In the genomic region with DNA sequence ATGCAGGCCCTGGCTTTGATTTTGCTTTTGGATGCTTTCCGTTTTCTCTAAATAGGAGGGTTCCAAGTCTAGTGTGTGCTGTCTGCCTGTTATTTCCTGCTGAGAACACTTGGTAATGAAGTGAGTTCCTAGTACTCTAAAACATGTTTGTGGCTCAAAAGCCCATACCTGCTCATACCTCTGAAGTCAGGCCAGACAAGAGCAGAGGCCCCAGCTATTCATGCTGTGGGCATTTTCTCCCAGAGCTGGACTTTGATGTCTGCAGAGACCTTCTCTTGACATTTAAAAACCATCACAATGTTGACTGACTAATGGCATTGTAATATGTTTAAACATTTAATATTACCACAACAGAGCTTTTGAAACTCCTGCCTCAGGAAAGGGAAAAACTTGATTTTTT, we compare ENCODE assay signal across 12 cellular contexts.
A peak's percentile ranks its signal among the peaks of the same experiment; 100 is the strongest.
DNase-seq lines count a peak whose midpoint lies in the region; ATAC-seq and TF ChIP-seq lines count a peak whose summit lies in the region.
"Had no signal": no experiment of that assay in that cellular context is flagged by ENCODE, and none has a peak within 500 bp of the region (broad histone marks: within the 10 kb centered on the region; RNA-seq: fewer than 3 reads in every experiment).

No MANE protein-coding gene starts in this region.

- H3K27ac ChIP-seq in muscle layer of colon (ENCODE audit: low read depth, low read length) (peak overlapping the region; percentile 39), vagina (peak overlapping the region; percentile 42)

- H3K27me3 ChIP-seq in muscle layer of colon (ENCODE audit: control insufficient read depth in 1 of 2, insufficient read depth in 2 of 2, low read length in 2 of 2) (no peaks in the 10 kb centered on the region), vagina (no peaks in the 10 kb centered on the region)

- H3K27ac Mint-ChIP-seq in activated naive CD8-positive, alpha-beta T cell treated with anti-CD3 and anti-CD28 coated beads, Interleukin-2, amount 50 U/mL, for 24 hours = no peak overlapping the region
- H3K27ac Mint-ChIP-seq in activated naive CD8-positive, alpha-beta T cell treated with anti-CD3 and anti-CD28 coated beads for 36 hours = no peak overlapping the region
- no peak overlapping the region for H3K27ac Mint-ChIP-seq in activated CD8-positive, alpha-beta memory T cell treated with anti-CD3 and anti-CD28 coated beads, Interleukin-2, amount 10 ng/mL, durations not matched to agents 7 days and 5 days

- H3K36me3 ChIP-seq in muscle layer of colon (ENCODE audit: insufficient read depth, low read length) = no peaks in the 10 kb centered on the region
- no peaks in the 10 kb centered on the region for H3K36me3 ChIP-seq in vagina

- intact Hi-C loops in vagina (cut with DNase I) = no loop called here

- H3K36me3 Mint-ChIP-seq in activated naive CD8-positive, alpha-beta T cell treated with anti-CD3 and anti-CD28 coated beads, Interleukin-2, amount 50 U/mL, for 24 hours (ENCODE audit: low read depth) = no peaks in the 10 kb centered on the region
- H3K36me3 Mint-ChIP-seq in activated naive CD8-positive, alpha-beta T cell treated with anti-CD3 and anti-CD28 coated beads for 36 hours = no peaks in the 10 kb centered on the region
- no peaks in the 10 kb centered on the region for H3K36me3 Mint-ChIP-seq in activated CD8-positive, alpha-beta memory T cell treated with anti-CD3 and anti-CD28 coated beads, Interleukin-2, amount 10 ng/mL, durations not matched to agents 7 days and 5 days

- no peak overlapping the region for H3K9ac ChIP-seq in muscle layer of colon (ENCODE audit: low read length)

- H3K4me1 ChIP-seq in muscle layer of colon (ENCODE audit: insufficient read depth, low read length) (peaks cover 28% of the 10 kb centered on the region), vagina (peaks cover 24% of the 10 kb centered on the region)

- CTCF ChIA-PET in activated CD8-positive, alpha-beta memory T cell treated with anti-CD3 and anti-CD28 coated beads, Interleukin-2, amount 10 ng/mL, durations not matched to agents 7 days and 5 days (lab: Charles Lee) = interaction anchor here (1.9 kb wide), 1 partner anchor 10 kb away, joined by 5 read pairs; no protein-coding TSS in a partner anchor

- no peak for DNase-seq in activated naive CD8-positive, alpha-beta T cell treated with anti-CD3 and anti-CD28 coated beads, Interleukin-2, amount 50 U/mL, for 24 hours
- no peak for DNase-seq in activated naive CD8-positive, alpha-beta T cell treated with anti-CD3 and anti-CD28 coated beads for 36 hours
- DNase-seq in fibroblast of peridontal ligament (ENCODE audit: extremely low read depth) = peak; percentile 3
- DNase-seq in vagina (ENCODE audit: extremely low spot score in 2 of 2) = no peak
- DNase-seq in activated CD8-positive, alpha-beta memory T cell treated with anti-CD3 and anti-CD28 coated beads, Interleukin-2, amount 10 ng/mL, durations not matched to agents 7 days and 5 days = no peak
- no peak for DNase-seq in NCI-H748 (lab: John Stamatoyannopoulos, UW; ENCODE audit: unreplicated experiment)
- no peak for DNase-seq in NOMO-1 treated with dmso at 0.1 percent for 144 hours (lab: John Stamatoyannopoulos, UW; ENCODE audit: unreplicated experiment)
- DNase-seq: activated CD8-positive, alpha-beta memory T cell treated with anti-CD3 and anti-CD28 coated beads, Interleukin-2, amount 50 U/mL, for 4 hours; Karpas-422; stimulated activated CD4-positive, alpha-beta T cell treated with anti-CD3 and anti-CD28 coated beads, Interleukin-2, amount 100 ng/mL, for 48 hours; stimulated activated naive CD4-positive, alpha-beta T cell treated with Interleukin-2 at 50 U/mL for 16 hours had no signal

- H3K27me3 Mint-ChIP-seq in activated naive CD8-positive, alpha-beta T cell treated with anti-CD3 and anti-CD28 coated beads, Interleukin-2, amount 50 U/mL, for 24 hours = peaks cover 2% of the 10 kb centered on the region
- H3K27me3 Mint-ChIP-seq in activated naive CD8-positive, alpha-beta T cell treated with anti-CD3 and anti-CD28 coated beads for 36 hours = peaks cover 3% of the 10 kb centered on the region
- H3K27me3 Mint-ChIP-seq in activated CD8-positive, alpha-beta memory T cell treated with anti-CD3 and anti-CD28 coated beads, Interleukin-2, amount 10 ng/mL, durations not matched to agents 7 days and 5 days = peaks cover 3% of the 10 kb centered on the region

- ATAC-seq in activated naive CD8-positive, alpha-beta T cell treated with anti-CD3 and anti-CD28 coated beads, Interleukin-2, amount 50 U/mL, for 24 hours = peak; percentile 85
- ATAC-seq in activated CD8-positive, alpha-beta memory T cell treated with anti-CD3 and anti-CD28 coated beads, Interleukin-2, amount 10 ng/mL, durations not matched to agents 7 days and 5 days = no peak

- peak overlapping the region in 1 of 2 donors; percentile 1 for H3K4me3 ChIP-seq in muscle layer of colon (ENCODE audit: low read depth in 1 of 2, low read length in 2 of 2)
- H3K4me3 ChIP-seq in vagina = no peak overlapping the region

- H3K9me3 ChIP-seq in muscle layer of colon (ENCODE audit: low read length) (no peaks in the 10 kb centered on the region), vagina (no peaks in the 10 kb centered on the region)

- no peaks in the 10 kb centered on the region for H3K9me3 Mint-ChIP-seq in activated naive CD8-positive, alpha-beta T cell treated with anti-CD3 and anti-CD28 coated beads, Interleukin-2, amount 50 U/mL, for 24 hours
- no peaks in the 10 kb centered on the region for H3K9me3 Mint-ChIP-seq in activated naive CD8-positive, alpha-beta T cell treated with anti-CD3 and anti-CD28 coated beads for 36 hours
- H3K9me3 Mint-ChIP-seq in activated CD8-positive, alpha-beta memory T cell treated with anti-CD3 and anti-CD28 coated beads, Interleukin-2, amount 10 ng/mL, durations not matched to agents 7 days and 5 days (ENCODE audit: low read depth) = no peaks in the 10 kb centered on the region

- no peak overlapping the region for H3K4me3 Mint-ChIP-seq in activated naive CD8-positive, alpha-beta T cell treated with anti-CD3 and anti-CD28 coated beads, Interleukin-2, amount 50 U/mL, for 24 hours
- H3K4me3 Mint-ChIP-seq in activated naive CD8-positive, alpha-beta T cell treated with anti-CD3 and anti-CD28 coated beads for 36 hours = no peak overlapping the region
- no peak overlapping the region for H3K4me3 Mint-ChIP-seq in activated CD8-positive, alpha-beta memory T cell treated with anti-CD3 and anti-CD28 coated beads, Interleukin-2, amount 10 ng/mL, durations not matched to agents 7 days and 5 days

- no peak for TF ChIP-seq CTCF in vagina (IDR thresholded peaks at IDR 0.05)

- no peak for TF ChIP-seq POLR2A in vagina (IDR thresholded peaks at IDR 0.05)

- peaks cover 8% of the 10 kb centered on the region for H3K4me1 Mint-ChIP-seq in activated naive CD8-positive, alpha-beta T cell treated with anti-CD3 and anti-CD28 coated beads, Interleukin-2, amount 50 U/mL, for 24 hours
- peaks cover 11% of the 10 kb centered on the region for H3K4me1 Mint-ChIP-seq in activated naive CD8-positive, alpha-beta T cell treated with anti-CD3 and anti-CD28 coated beads for 36 hours
- H3K4me1 Mint-ChIP-seq in activated CD8-positive, alpha-beta memory T cell treated with anti-CD3 and anti-CD28 coated beads, Interleukin-2, amount 10 ng/mL, durations not matched to agents 7 days and 5 days = no peaks in the 10 kb centered on the region
